8 cellular contexts compared by ENCODE assay signal in genomic region chr11:119120639-119121007, GRCh38. TPM values are rescaled to one million over a fixed set of nuclear protein-coding genes. Genes with fewer than 3 reads are reported as not detected.
A peak's percentile ranks its signal among the peaks of the same experiment; 100 is the strongest.
DNase-seq lines count a peak whose midpoint lies in the region; ATAC-seq, FAIRE-seq and TF ChIP-seq lines count a peak whose summit lies in the region.

No MANE protein-coding gene starts in this region.

- H3K9me3 Mint-ChIP-seq in activated CD8-positive, alpha-beta memory T cell treated with anti-CD3 and anti-CD28 coated beads, Interleukin-2, amount 10 ng/mL, durations not matched to agents 7 days and 5 days (ENCODE audit: low read depth) = no peaks in the 10 kb centered on the region
- H3K9me3 Mint-ChIP-seq in endothelial cell (ENCODE audit: unreplicated experiment) = no peaks in the 10 kb centered on the region

- no peaks in the 10 kb centered on the region for H3K27me3 Mint-ChIP-seq in activated CD8-positive, alpha-beta memory T cell treated with anti-CD3 and anti-CD28 coated beads, Interleukin-2, amount 10 ng/mL, durations not matched to agents 7 days and 5 days
- peaks cover 7% of the 10 kb centered on the region for H3K27me3 Mint-ChIP-seq in endothelial cell (ENCODE audit: unreplicated experiment)

- no peak for FAIRE-seq in frontal cortex (lab: Jason Lieb, UNC)

- no peak for ATAC-seq in activated CD8-positive, alpha-beta memory T cell treated with anti-CD3 and anti-CD28 coated beads, Interleukin-2, amount 10 ng/mL, durations not matched to agents 7 days and 5 days

- peaks cover 22% of the 10 kb centered on the region for H3K36me3 Mint-ChIP-seq in activated CD8-positive, alpha-beta memory T cell treated with anti-CD3 and anti-CD28 coated beads, Interleukin-2, amount 10 ng/mL, durations not matched to agents 7 days and 5 days
- H3K36me3 Mint-ChIP-seq in endothelial cell (ENCODE audit: low read depth, unreplicated experiment) = peaks cover 16% of the 10 kb centered on the region

- peaks cover 31% of the 10 kb centered on the region for H3K4me1 Mint-ChIP-seq in activated CD8-positive, alpha-beta memory T cell treated with anti-CD3 and anti-CD28 coated beads, Interleukin-2, amount 10 ng/mL, durations not matched to agents 7 days and 5 days
- H3K4me1 Mint-ChIP-seq in endothelial cell (ENCODE audit: unreplicated experiment) = peaks cover 23% of the 10 kb centered on the region

- H3K4me3 Mint-ChIP-seq in activated CD8-positive, alpha-beta memory T cell treated with anti-CD3 and anti-CD28 coated beads, Interleukin-2, amount 10 ng/mL, durations not matched to agents 7 days and 5 days = peak overlapping the region; percentile 99
- H3K4me3 Mint-ChIP-seq in endothelial cell (ENCODE audit: unreplicated experiment) = peak overlapping the region; percentile 95

- TF ChIP-seq POLR2A in lower leg skin (IDR thresholded peaks at IDR 0.05) = no peak

- no peak overlapping the region for H3K4me3 ChIP-seq in lower leg skin (ENCODE audit: low read depth, poor library complexity, severe bottlenecking)

- TF ChIP-seq CTCF in endothelial cell (IDR thresholded peaks at IDR 0.05; ENCODE audit: unreplicated experiment) (no peak), lower leg skin (IDR thresholded peaks at IDR 0.05) (no peak)

- peak overlapping the region; percentile 87 for H3K27ac Mint-ChIP-seq in activated CD8-positive, alpha-beta memory T cell treated with anti-CD3 and anti-CD28 coated beads, Interleukin-2, amount 10 ng/mL, durations not matched to agents 7 days and 5 days
- peak overlapping the region; percentile 88 for H3K27ac Mint-ChIP-seq in endothelial cell (ENCODE audit: unreplicated experiment)

- CTCF ChIA-PET in activated CD8-positive, alpha-beta memory T cell treated with anti-CD3 and anti-CD28 coated beads, Interleukin-2, amount 10 ng/mL, durations not matched to agents 7 days and 5 days (lab: Charles Lee) = interaction anchor here (0.7 to 2.8 kb wide), 4 partner anchors 12 to 86 kb away, joined by 3 to 10 read pairs (median 4); partner anchors contain the start of genes C2CD2L and CBL

- no peak for DNase-seq in activated CD8-positive, alpha-beta memory T cell treated with anti-CD3 and anti-CD28 coated beads, Interleukin-2, amount 10 ng/mL, durations not matched to agents 7 days and 5 days
- no peak for DNase-seq in activated CD8-positive, alpha-beta memory T cell treated with anti-CD3 and anti-CD28 coated beads, Interleukin-2, amount 50 U/mL, for 48 hours
- DNase-seq in endothelial cell (ENCODE audit: low spot score) (no peak), non-pigmented ciliary epithelial cell (ENCODE audit: low read depth) (peak; percentile 20), lower leg skin (ENCODE audit: low spot score in 2 of 2) (no peak), frontal cortex (ENCODE audit: low spot score in 2 of 2) (no peak), kidney glomerular epithelial cell (lab: John Stamatoyannopoulos, UW) (no peak)

- intact Hi-C loops in lower leg skin (cut with DNase I; ENCODE audit: low total_unique reads) = no loop called here

- WGBS in lower leg skin, 2 donors = 14 to 18% methylated on average over 5 of the region's 5 CpGs

TF ChIP-seq in PFSK-1, 5 proteins besides CTCF, POLR2A, EP300 and RAD21:
- TF ChIP-seq POLR2AphosphoS5 (IDR thresholded peaks at IDR 0.05; ENCODE audit: low read depth, low read length) (no peak), FOXP2 (optimal IDR thresholded peaks at IDR 0.05; ENCODE audit: borderline replicate concordance, extremely low read depth, extremely low read length, insufficient read depth) (no peak), TAF1 (IDR thresholded peaks at IDR 0.05; ENCODE audit: borderline replicate concordance, insufficient read depth, low read length) (no peak), SIN3A (IDR thresholded peaks at IDR 0.05; ENCODE audit: borderline replicate concordance, insufficient read depth, low read length) (peak; percentile 25; the same call in 1 of the 2 replicates), REST (IDR thresholded peaks at IDR 0.05; ENCODE audit: insufficient read depth in 1 of 2, low read depth in 2 of 2, low read length in 2 of 2) (no peak)

RNA-seq across cellular contexts. Expression of gene HINFP, which starts 0.8 kb away (rescaled TPM):
- total RNA-seq in activated CD8-positive, alpha-beta memory T cell treated with anti-CD3 and anti-CD28 coated beads, Interleukin-2, amount 10 ng/mL, durations not matched to agents 7 days and 5 days = 10 to 100 TPM; 40.4 to 43.0 TPM
- 28.4 TPM for polyA plus RNA-seq in PFSK-1 (2012; ENCODE audit: insufficient read length, low read depth)
- total RNA-seq in endothelial cell (ENCODE audit: unreplicated experiment) (33.6 TPM), lower leg skin (10 to 100 TPM; 15.0 to 39.6 (median 31.2) TPM), frontal cortex (24.5 TPM)

RNA-seq across cellular contexts. Expression of gene C2CD2L, which starts 13.5 kb away (rescaled TPM):
- total RNA-seq in activated CD8-positive, alpha-beta memory T cell treated with anti-CD3 and anti-CD28 coated beads, Interleukin-2, amount 10 ng/mL, durations not matched to agents 7 days and 5 days = 10 to 100 TPM; 30.6 to 35.1 TPM
- 35.3 TPM for polyA plus RNA-seq in PFSK-1 (2012; ENCODE audit: insufficient read length, low read depth)
- 11.7 TPM for total RNA-seq in endothelial cell (ENCODE audit: unreplicated experiment)
- total RNA-seq in lower leg skin = 10 to 100 TPM; 16.8 to 27.2 (median 22.6) TPM
- 11.4 TPM for total RNA-seq in frontal cortex

RNA-seq across cellular contexts. Expression of gene DPAGT1, which starts 19.0 kb away (rescaled TPM):
- total RNA-seq in activated CD8-positive, alpha-beta memory T cell treated with anti-CD3 and anti-CD28 coated beads, Interleukin-2, amount 10 ng/mL, durations not matched to agents 7 days and 5 days = 10 to 100 TPM; 65.1 to 77.1 TPM
- 46.8 TPM for polyA plus RNA-seq in PFSK-1 (2012; ENCODE audit: insufficient read length, low read depth)
- total RNA-seq in endothelial cell (ENCODE audit: unreplicated experiment) (53.2 TPM), lower leg skin (10 to 100 TPM; 18.9 to 46.9 (median 27.5) TPM), frontal cortex (5.3 TPM)

RNA-seq across cellular contexts. Expression of gene ABCG4, which starts 28.2 kb away (rescaled TPM):
- not detected for total RNA-seq in activated CD8-positive, alpha-beta memory T cell treated with anti-CD3 and anti-CD28 coated beads, Interleukin-2, amount 10 ng/mL, durations not matched to agents 7 days and 5 days
- polyA plus RNA-seq in PFSK-1 (2012; ENCODE audit: insufficient read length, low read depth) = 0.43 TPM
- total RNA-seq in endothelial cell (ENCODE audit: unreplicated experiment) (0.10 TPM), lower leg skin (1 to 10 TPM in 1 of 4 donors, under 1 TPM in 3; 0.52 to 1.1 (median 0.67) TPM), frontal cortex (2.0 TPM)

RNA-seq across cellular contexts. Expression of gene HMBS, which starts 35.9 kb away (rescaled TPM):
- total RNA-seq in activated CD8-positive, alpha-beta memory T cell treated with anti-CD3 and anti-CD28 coated beads, Interleukin-2, amount 10 ng/mL, durations not matched to agents 7 days and 5 days = 10 to 100 TPM; 26.6 to 36.7 TPM
- 71.4 TPM for polyA plus RNA-seq in PFSK-1 (2012; ENCODE audit: insufficient read length, low read depth)
- total RNA-seq in endothelial cell (ENCODE audit: unreplicated experiment) = 13.6 TPM
- total RNA-seq in lower leg skin = 10 to 100 TPM in 3 of 4 donors, 1 to 10 TPM in 1; 8.8 to 11.9 (median 11.1) TPM
- 3.7 TPM for total RNA-seq in frontal cortex
